ENCODE assay signal across 8 cellular contexts in genomic region chr12:7129647-7130536, GRCh38. TPM values are rescaled to one million over a fixed set of nuclear protein-coding genes. Genes with fewer than 3 reads are reported as not detected.
DNase-seq lines count a peak whose midpoint lies in the region; ATAC-seq and TF ChIP-seq lines count a peak whose summit lies in the region.

Gene CLSTN3, plus strand, starts transcription at chr12:7130371. Its CDS starts 278 bp downstream, at chr12:7130649.

- DNase-seq in CD4-positive, alpha-beta T cell: peak; percentile 77 to 89 (median 80)
- peak; percentile 86 for DNase-seq in RPMI8226
- DNase-seq in activated effector memory CD4-positive, alpha-beta T cell treated with Interleukin-2 at 50 U/mL for 16 hours: peak; percentile 78
- DNase-seq in fibroblast of peridontal ligament (ENCODE audit: extremely low read depth): peak; percentile 55
- peak; percentile 92 for DNase-seq in natural killer cell treated with Interleukin-12 subunit alpha and Interleukin-12 subunit beta and Interleukin-15 and Interleukin-18, amount 100 ng/mL, for 72 hours (ENCODE audit: low spot score)
- DNase-seq in stimulated activated naive CD4-positive, alpha-beta T cell treated with Interleukin-2 at 50 U/mL for 16 hours (lab: John Stamatoyannopoulos, UW): peak; percentile 83

- intact Hi-C loops in CD4-positive, alpha-beta T cell (cut with DNase I, micrococcal nuclease): no loop called here

- H3K4me1 Mint-ChIP-seq in CD4-positive, alpha-beta T cell (ENCODE audit: low read depth): peaks cover 47% of the 10 kb centered on the region
- peaks cover 30 to 47% of the 10 kb centered on the region in 2 donors for H3K4me1 Mint-ChIP-seq in natural killer cell treated with Interleukin-12 subunit alpha and Interleukin-12 subunit beta and Interleukin-15 and Interleukin-18, amount 100 ng/mL, for 72 hours (ENCODE audit: low read depth in 2 of 2)

- TF ChIP-seq CTCF in CD4-positive, alpha-beta T cell (IDR thresholded peaks at IDR 0.05): no peak

- H3K27ac Mint-ChIP-seq in CD4-positive, alpha-beta T cell: peak within 1 kb of the TSS; percentile 87
- H3K27ac Mint-ChIP-seq in natural killer cell treated with Interleukin-12 subunit alpha and Interleukin-12 subunit beta and Interleukin-15 and Interleukin-18, amount 100 ng/mL, for 72 hours: peak within 1 kb of the TSS; percentile 76 to 93

- H3K27me3 ChIP-seq in CD4-positive, alpha-beta T cell (ENCODE audit: control insufficient read depth, insufficient read depth, low read length): no peaks in the 10 kb centered on the region

- peaks cover 22% of the 10 kb centered on the region for H3K36me3 Mint-ChIP-seq in CD4-positive, alpha-beta T cell (ENCODE audit: low read depth)
- no peaks in the 10 kb centered on the region for H3K36me3 Mint-ChIP-seq in natural killer cell treated with Interleukin-12 subunit alpha and Interleukin-12 subunit beta and Interleukin-15 and Interleukin-18, amount 100 ng/mL, for 72 hours

- no peaks in the 10 kb centered on the region for H3K27me3 Mint-ChIP-seq in CD4-positive, alpha-beta T cell
- H3K27me3 Mint-ChIP-seq in natural killer cell treated with Interleukin-12 subunit alpha and Interleukin-12 subunit beta and Interleukin-15 and Interleukin-18, amount 100 ng/mL, for 72 hours: no peaks in the 10 kb centered on the region

- TF ChIP-seq EP300 in Ishikawa (IDR thresholded peaks at IDR 0.05; ENCODE audit: borderline replicate concordance): no peak

- H3K9me3 Mint-ChIP-seq in CD4-positive, alpha-beta T cell: no peaks in the 10 kb centered on the region
- no peaks in the 10 kb centered on the region for H3K9me3 Mint-ChIP-seq in natural killer cell treated with Interleukin-12 subunit alpha and Interleukin-12 subunit beta and Interleukin-15 and Interleukin-18, amount 100 ng/mL, for 72 hours

- peak within 1 kb of the TSS; percentile 91 for H3K4me3 Mint-ChIP-seq in CD4-positive, alpha-beta T cell
- H3K4me3 Mint-ChIP-seq in natural killer cell treated with Interleukin-12 subunit alpha and Interleukin-12 subunit beta and Interleukin-15 and Interleukin-18, amount 100 ng/mL, for 72 hours: peak within 1 kb of the TSS; percentile 100

- CTCF ChIA-PET in CD4-positive, alpha-beta T cell (lab: Charles Lee): interaction anchor here (0.9 kb wide), 1 partner anchor 21 kb away, joined by 3 read pairs; no protein-coding TSS in a partner anchor

- ATAC-seq in CD4-positive, alpha-beta T cell (ENCODE audit: poor library complexity): peak; percentile 89
- peak; percentile 62 for ATAC-seq in GM21360 (IDR thresholded peaks at IDR 0.05; ENCODE audit: unreplicated experiment)
- ATAC-seq in natural killer cell treated with Interleukin-12 subunit alpha and Interleukin-12 subunit beta and Interleukin-15 and Interleukin-18, amount 100 ng/mL, for 72 hours: peak; percentile 91 to 94

- POLR2A ChIA-PET in CD4-positive, alpha-beta T cell (lab: Charles Lee): interaction anchor here (1.0 to 3.8 kb wide), 3 partner anchors 22 to 257 kb away, joined by 4 to 16 read pairs (median 4); partner anchors contain the start of genes C1RL and SPSB2

- peak within 1 kb of the TSS; percentile 58 for H3K27ac ChIP-seq in CD4-positive, alpha-beta T cell (ENCODE audit: low read depth, low read length)

- H3K9me3 ChIP-seq in CD4-positive, alpha-beta T cell (ENCODE audit: control insufficient read depth, low read length): no peaks in the 10 kb centered on the region

- TF ChIP-seq RAD21 in Ishikawa (IDR thresholded peaks at IDR 0.05; ENCODE audit: low read depth): no peak

TF ChIP-seq in Ishikawa, 13 proteins besides CTCF, POLR2A, EP300 and RAD21:
- TF ChIP-seq CEBPB (IDR thresholded peaks at IDR 0.05) (no peak), FOXM1 (IDR thresholded peaks at IDR 0.05; ENCODE audit: borderline replicate concordance, low read depth) (no peak), TCF12 (IDR thresholded peaks at IDR 0.05; ENCODE audit: low read depth) (no peak; the same call in none of the 2 replicates), EGR1 (IDR thresholded peaks at IDR 0.05) (peak; percentile 18; the same call in 1 of the 2 replicates), YY1 (IDR thresholded peaks at IDR 0.05; ENCODE audit: low read depth) (no peak), USF1 (IDR thresholded peaks at IDR 0.05) (peak; percentile 59), TEAD4 (IDR thresholded peaks at IDR 0.05) (no peak), ZBTB7A (IDR thresholded peaks at IDR 0.05; ENCODE audit: low read depth) (peak; percentile 79), NFIC (IDR thresholded peaks at IDR 0.05) (peak; percentile 26; the same call in 1 of the 2 replicates), CREB1 (IDR thresholded peaks at IDR 0.05; ENCODE audit: low read depth) (peak; percentile 91), REST (IDR thresholded peaks at IDR 0.05; ENCODE audit: low read depth) (no peak), MAX (IDR thresholded peaks at IDR 0.05) (peak; percentile 83), TAF1 (IDR thresholded peaks at IDR 0.05; ENCODE audit: low read depth) (peak; percentile 43; the same call in 1 of the 2 replicates)

RNA-seq across cellular contexts. Expression of gene CLSTN3, which starts in this region (rescaled TPM):
- 10 to 100 TPM; 29.1 to 33.9 TPM for total RNA-seq in CD4-positive, alpha-beta T cell
- total RNA-seq in natural killer cell treated with Interleukin-12 subunit alpha and Interleukin-12 subunit beta and Interleukin-15 and Interleukin-18, amount 100 ng/mL, for 72 hours: 10 to 100 TPM; 36.3 to 40.0 TPM

Comparison
In these comparisons a context has a peak if more than half of its experiments do, and no peak if none do; other contexts are left out.
1. Peak in every context shown above with its lines: DNase-seq, ATAC-seq and H3K27ac ChIP-seq.